In the genomic region with DNA sequence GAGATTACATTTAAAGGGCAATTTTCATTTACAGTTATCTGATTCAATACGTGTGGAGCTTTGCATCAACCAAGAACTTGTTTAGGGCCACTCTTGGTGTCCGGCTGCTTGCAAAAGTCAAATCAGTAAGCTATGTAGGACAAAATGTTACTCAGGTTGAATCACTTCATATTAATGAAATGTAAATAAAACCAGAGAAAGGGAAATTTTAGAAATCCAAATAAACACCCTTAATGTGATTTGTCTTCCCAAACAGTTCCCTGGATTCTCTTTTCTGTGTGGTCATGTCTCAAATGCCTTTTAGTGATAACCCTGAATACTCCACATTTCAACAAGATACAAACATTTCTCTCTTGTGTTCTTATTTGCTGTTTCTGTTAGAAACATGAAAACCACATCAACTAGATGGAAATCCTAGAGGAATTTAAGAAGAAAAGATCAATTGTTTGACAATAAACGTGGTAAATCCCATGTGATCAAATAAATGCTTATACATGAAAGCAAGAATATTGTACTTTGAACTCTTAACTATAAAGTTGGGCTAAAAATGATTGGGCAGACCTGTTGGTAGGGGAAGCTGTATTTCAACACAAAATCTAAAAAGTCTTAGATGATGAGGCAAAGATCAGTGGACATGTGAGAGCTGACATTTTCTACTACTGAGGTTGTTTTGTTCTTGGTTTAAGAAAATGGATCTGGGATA, we compare ENCODE assay signal across 1 cellular context.
TF ChIP-seq lines count a peak whose summit lies in the region.

No MANE protein-coding gene starts in this region.

TF ChIP-seq in IMR-90, 13 proteins besides CTCF, POLR2A, EP300 and RAD21:
- TF ChIP-seq NFE2L2 (IDR thresholded peaks at IDR 0.05; ENCODE audit: low read depth, low read length) (no peak), MAFK (IDR thresholded peaks at IDR 0.05; ENCODE audit: low read depth, low read length) (no peak), CEBPB (IDR thresholded peaks at IDR 0.05; ENCODE audit: low read depth, low read length) (peak; percentile 40; the same call in 1 of the 2 replicates), SMC3 (IDR thresholded peaks at IDR 0.05; ENCODE audit: low read depth, low read length) (0 out of 2 replicates have a peak, but pooled peaks have one; percentile 4), CHD1 (IDR thresholded peaks at IDR 0.05; ENCODE audit: low read depth, low read length) (no peak), FOS (IDR thresholded peaks at IDR 0.05; ENCODE audit: low read depth, low read length) (no peak), RFX5 (IDR thresholded peaks at IDR 0.05; ENCODE audit: low read depth, low read length) (no peak), MXI1 (IDR thresholded peaks at IDR 0.05; ENCODE audit: borderline replicate concordance, low read depth, low read length) (no peak), BHLHE40 (IDR thresholded peaks at IDR 0.05; ENCODE audit: low read depth, low read length) (peak; percentile 20; the same call in 1 of the 2 replicates)
- TF ChIP-seq, protein P1, sequence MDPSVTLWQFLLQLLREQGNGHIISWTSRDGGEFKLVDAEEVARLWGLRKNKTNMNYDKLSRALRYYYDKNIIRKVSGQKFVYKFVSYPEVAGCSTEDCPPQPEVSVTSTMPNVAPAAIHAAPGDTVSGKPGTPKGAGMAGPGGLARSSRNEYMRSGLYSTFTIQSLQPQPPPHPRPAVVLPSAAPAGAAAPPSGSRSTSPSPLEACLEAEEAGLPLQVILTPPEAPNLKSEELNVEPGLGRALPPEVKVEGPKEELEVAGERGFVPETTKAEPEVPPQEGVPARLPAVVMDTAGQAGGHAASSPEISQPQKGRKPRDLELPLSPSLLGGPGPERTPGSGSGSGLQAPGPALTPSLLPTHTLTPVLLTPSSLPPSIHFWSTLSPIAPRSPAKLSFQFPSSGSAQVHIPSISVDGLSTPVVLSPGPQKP (IDR thresholded peaks at IDR 0.05; ENCODE audit: borderline replicate concordance, low read depth, low read length): no peak
- TF ChIP-seq, protein P2, sequence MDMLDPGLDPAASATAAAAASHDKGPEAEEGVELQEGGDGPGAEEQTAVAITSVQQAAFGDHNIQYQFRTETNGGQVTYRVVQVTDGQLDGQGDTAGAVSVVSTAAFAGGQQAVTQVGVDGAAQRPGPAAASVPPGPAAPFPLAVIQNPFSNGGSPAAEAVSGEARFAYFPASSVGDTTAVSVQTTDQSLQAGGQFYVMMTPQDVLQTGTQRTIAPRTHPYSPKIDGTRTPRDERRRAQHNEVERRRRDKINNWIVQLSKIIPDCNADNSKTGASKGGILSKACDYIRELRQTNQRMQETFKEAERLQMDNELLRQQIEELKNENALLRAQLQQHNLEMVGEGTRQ (IDR thresholded peaks at IDR 0.05; ENCODE audit: low read depth, low read length): no peak
TF ChIP-seq in IMR-90: peak in this region for 3.
